9 cellular contexts compared by ENCODE assay signal in genomic region chr14:104967414-104968152, GRCh38. TPM values are rescaled to one million over a fixed set of nuclear protein-coding genes. Genes with fewer than 3 reads are reported as not detected.
DNase-seq lines count a peak whose midpoint lies in the region; ATAC-seq and TF ChIP-seq lines count a peak whose summit lies in the region.
"Had no signal": no experiment of that assay in that cellular context is flagged by ENCODE, and none has a peak within 500 bp of the region (broad histone marks: within the 10 kb centered on the region; RNA-seq: fewer than 3 reads in every experiment).

No MANE protein-coding gene starts in this region.

- no peak for DNase-seq in OCI-LY7 (ENCODE audit: low spot score)
- DNase-seq in osteoblast (ENCODE audit: insufficient read length, low spot score, missing footprints), result peak; percentile 91

- POLR2A ChIA-PET in OCI-LY7 (lab: Charles Lee), result interaction anchor here (0.5 kb wide), 1 partner anchor 86 kb away, joined by 6 read pairs; no protein-coding TSS in a partner anchor

- peak; percentile 32 to 35 for TF ChIP-seq POLR2A in gastroesophageal sphincter (IDR thresholded peaks at IDR 0.05)

- H3K4me2 ChIP-seq in BLaER1 treated with 17β-estradiol and CSF1 and Interleukin-3, amounts not matched to agents 10 nM and 100 nM, result peak overlapping the region; percentile 74 to 95 (median 88)
- peak overlapping the region; percentile 68 for H3K4me2 ChIP-seq in OCI-LY7 (ENCODE audit: low read length)
- peak overlapping the region; percentile 82 for H3K4me2 ChIP-seq in osteoblast (ENCODE audit: insufficient read depth, low read length)

- no peaks in the 10 kb centered on the region for H3K36me3 ChIP-seq in BLaER1 treated with 17β-estradiol and CSF1 and Interleukin-3, amounts not matched to agents 10 nM and 100 nM
- no peaks in the 10 kb centered on the region for H3K36me3 ChIP-seq in OCI-LY7 (ENCODE audit: insufficient read depth, low read length)
- H3K36me3 ChIP-seq in gastroesophageal sphincter, result no peaks in the 10 kb centered on the region
- H3K36me3 ChIP-seq in osteoblast (ENCODE audit: insufficient read depth, low read length), result no peaks in the 10 kb centered on the region
- H3K36me3 ChIP-seq: neutrophil had no signal

- peak overlapping the region; percentile 16; the same call in 1 of the 2 replicates for H2AFZ ChIP-seq in OCI-LY7 (ENCODE audit: low read length)
- H2AFZ ChIP-seq in osteoblast (ENCODE audit: low read length), result peak overlapping the region; percentile 77

- no peak for TF ChIP-seq CTCF in OCI-LY7 (conservative IDR thresholded peaks at IDR 0.05; ENCODE audit: low read length)
- no peak for TF ChIP-seq CTCF in gastroesophageal sphincter (IDR thresholded peaks at IDR 0.05)
- TF ChIP-seq CTCF in osteoblast (IDR thresholded peaks at IDR 0.05; ENCODE audit: extremely low read depth, low read depth, low read length), result no peak

- H3K4me1 ChIP-seq in BLaER1 treated with 17β-estradiol and CSF1 and Interleukin-3, amounts not matched to agents 10 nM and 100 nM, result peaks cover 29 to 56% (median 47%) of the 10 kb centered on the region in 10 experiments
- H3K4me1 ChIP-seq in OCI-LY7 (ENCODE audit: insufficient read depth, low read length, poor library complexity, severe bottlenecking) (peaks cover 19% of the 10 kb centered on the region), gastroesophageal sphincter (peaks cover 5 to 94% (median 54%) of the 10 kb centered on the region in 3 donors), osteoblast (ENCODE audit: insufficient read depth, low read length) (peaks cover 23% of the 10 kb centered on the region)

- BruUV-seq in OCI-LY7 (replicated peaks; lab: Mats Ljungman, UMichigan), result no TSS peak

- H3K27me3 ChIP-seq in BLaER1 treated with 17β-estradiol and CSF1 and Interleukin-3, amounts not matched to agents 10 nM and 100 nM, result peaks cover 0 to 26% (median 0%) of the 10 kb centered on the region in 11 experiments; a peak in 5 of 22 replicates
- H3K27me3 ChIP-seq in gastroesophageal sphincter (no peaks in the 10 kb centered on the region), osteoblast (ENCODE audit: insufficient read depth, low read length) (no peaks in the 10 kb centered on the region)

- ATAC-seq in gastroesophageal sphincter (peak; percentile 55), HG02973 (IDR thresholded peaks at IDR 0.05; ENCODE audit: unreplicated experiment) (no peak), GM21367 (IDR thresholded peaks at IDR 0.05; ENCODE audit: unreplicated experiment) (no peak), HG03175 (IDR thresholded peaks at IDR 0.05; ENCODE audit: unreplicated experiment) (no peak), HG02588 (IDR thresholded peaks at IDR 0.05; ENCODE audit: unreplicated experiment) (no peak)

- peak overlapping the region in 8 of 10 experiments; percentile 12 to 50 (median 26); a peak in 11 of 20 replicates for H3K4me3 ChIP-seq in BLaER1 treated with 17β-estradiol and CSF1 and Interleukin-3, amounts not matched to agents 10 nM and 100 nM
- peak overlapping the region; percentile 28 for H3K4me3 ChIP-seq in OCI-LY7 (ENCODE audit: low read depth, low read length, poor library complexity, severe bottlenecking)
- peak overlapping the region; percentile 39 to 62 for H3K4me3 ChIP-seq in gastroesophageal sphincter
- peak overlapping the region; percentile 69 for H3K4me3 ChIP-seq in osteoblast (ENCODE audit: insufficient read depth, low read length)

- no peaks in the 10 kb centered on the region for H3K9me2 ChIP-seq in OCI-LY7 (ENCODE audit: insufficient read depth, low read length)

- 0% methylated on average over 2 of the region's 35 CpGs; no CpG with 5 or more reads in 1 of the 2 donors for WGBS in gastroesophageal sphincter (ENCODE audit: low coverage in 1 of 2), 2 donors

- H3K79me2 ChIP-seq in OCI-LY7 (ENCODE audit: insufficient read depth, low read depth, low read length) (no peaks in the 10 kb centered on the region), osteoblast (ENCODE audit: insufficient read depth, low read length) (peaks cover 4% of the 10 kb centered on the region)

- peak overlapping the region; percentile 8 to 63 (median 40); a peak in 16 of 22 replicates for H3K9ac ChIP-seq in BLaER1 treated with 17β-estradiol and CSF1 and Interleukin-3, amounts not matched to agents 10 nM and 100 nM

- H3K27ac ChIP-seq in BLaER1 treated with 17β-estradiol and CSF1 and Interleukin-3, amounts not matched to agents 10 nM and 100 nM, result 0 out of 22 replicates have a peak overlapping the region, but pooled peaks of 1 of the 11 experiments have one; percentile 35
- H3K27ac ChIP-seq in OCI-LY7 (ENCODE audit: low read depth, low read length, poor library complexity, severe bottlenecking), result no peak overlapping the region
- H3K27ac ChIP-seq in gastroesophageal sphincter, result peak overlapping the region; percentile 90 to 98 (median 95)
- H3K27ac ChIP-seq in osteoblast (ENCODE audit: low read depth, low read length), result no peak overlapping the region
- H3K27ac ChIP-seq: neutrophil had no signal

- no peak for TF ChIP-seq EP300 in gastroesophageal sphincter (IDR thresholded peaks at IDR 0.05)

- intact Hi-C loops in OCI-LY7 (cut with micrococcal nuclease; ENCODE audit: unreplicated experiment), result loop anchor here (2.0 kb wide), 1 partner anchor 71 kb away; no protein-coding TSS in a partner anchor

- H4K20me1 ChIP-seq in BLaER1 treated with 17β-estradiol and CSF1 and Interleukin-3, amounts not matched to agents 10 nM and 100 nM, result peaks cover 0 to 25% (median 0%) of the 10 kb centered on the region in 11 experiments; a peak in 3 of 22 replicates
- H4K20me1 ChIP-seq in OCI-LY7 (ENCODE audit: insufficient read depth, low read length) (no peaks in the 10 kb centered on the region), osteoblast (ENCODE audit: insufficient read depth, low read length) (no peaks in the 10 kb centered on the region)

- CTCF ChIA-PET in OCI-LY7 (lab: Charles Lee; ENCODE audit: unreplicated experiment), result no interaction called here

- no peaks in the 10 kb centered on the region for H3K9me3 ChIP-seq in BLaER1 treated with 17β-estradiol and CSF1 and Interleukin-3, amounts not matched to agents 10 nM and 100 nM (replicated peaks in 1 of 11)
- no peaks in the 10 kb centered on the region for H3K9me3 ChIP-seq in OCI-LY7 (ENCODE audit: low read length)
- H3K9me3 ChIP-seq in gastroesophageal sphincter, result no peaks in the 10 kb centered on the region
- no peaks in the 10 kb centered on the region for H3K9me3 ChIP-seq in osteoblast (ENCODE audit: low read depth, low read length)
- H3K9me3 ChIP-seq: neutrophil had no signal

RNA-seq across cellular contexts. Expression of gene AHNAK2, which starts 10.6 kb away (rescaled TPM):
- 0.21 TPM in 1 of 2 replicates, not detected in the other for total RNA-seq in OCI-LY7 (2014; rRNA removed; shearing (Covaris generic))
- total RNA-seq in OCI-LY7 (2022) (0.09 and 0.61 TPM in 2 replicates), gastroesophageal sphincter (100 to 1,000 TPM; 105 to 529 (median 239) TPM), osteoblast (30.8 and 31.8 TPM in 2 replicates)

RNA-seq across cellular contexts. Expression of gene CLBA1, which starts 18.0 kb away (rescaled TPM):
- 0.08 and 0.82 TPM in 2 replicates for total RNA-seq in OCI-LY7 (2014; rRNA removed; shearing (Covaris generic))
- total RNA-seq in OCI-LY7 (2022) (1.2 TPM in 1 of 2 replicates, not detected in the other), gastroesophageal sphincter (1 to 10 TPM; 2.4 to 8.8 (median 5.8) TPM), osteoblast (11.5 and 12.3 TPM in 2 replicates)

RNA-seq across cellular contexts. Expression of gene PLD4, which starts 42.9 kb away (rescaled TPM):
- total RNA-seq in OCI-LY7 (2014; rRNA removed; shearing (Covaris generic)), result 0.66 TPM in 1 of 2 replicates, not detected in the other
- total RNA-seq in OCI-LY7 (2022) (3.7 and 5.1 TPM in 2 replicates), gastroesophageal sphincter (under 1 TPM in 3 of 4 donors, not detected in 1; under 0.01 to 0.42 (median 0.31) TPM), osteoblast (not detected in 2 replicates)

RNA-seq across cellular contexts. Expression of gene CDCA4, which starts 53.3 kb away (rescaled TPM):
- total RNA-seq in OCI-LY7 (2014; rRNA removed; shearing (Covaris generic)), result 109 and 110 TPM in 2 replicates
- total RNA-seq in OCI-LY7 (2022) (74.0 and 79.5 TPM in 2 replicates), gastroesophageal sphincter (1 to 10 TPM; 5.8 to 7.8 (median 6.2) TPM), osteoblast (13.3 and 13.8 TPM in 2 replicates)

Comparison
In these comparisons a context has a peak if more than half of its experiments do, and no peak if none do; other contexts are left out.
1. H3K27ac ChIP-seq: peak in gastroesophageal sphincter (4 of 4); none in OCI-LY7 (single experiment) and osteoblast (single experiment).
2. RNA of gene AHNAK2, which starts 10.6 kb away (total RNA-seq): 105 to 529 TPM in gastroesophageal sphincter and 30.8 to 31.8 TPM in osteoblast; 0.09 to 0.61 TPM in OCI-LY7; every median in the first group is over 10 times any median in the second.
3. Peak in every context shown above with its lines, with median percentiles within 50 percentile points of each other: H3K4me2 ChIP-seq and H3K4me3 ChIP-seq.